1 cellular context compared by ENCODE assay signal in genomic region chr19:6275170-6275744, GRCh38.
A peak's percentile ranks its signal among the peaks of the same experiment; 100 is the strongest.
TF ChIP-seq lines count a peak whose summit lies in the region.

No MANE protein-coding gene starts in this region.

TF ChIP-seq in HepG2, 621 proteins besides CTCF, POLR2A, EP300 and RAD21:
- TF ChIP-seq UBTF (CRISPR knock-in tag; IDR thresholded peaks at IDR 0.05): 0 out of 2 replicates have a peak, but pooled peaks have one; percentile 24
- no peak for TF ChIP-seq SNRNP70 (IDR thresholded peaks at IDR 0.05; ENCODE audit: low read depth, low read length)
- TF ChIP-seq KDM5B (CRISPR knock-in tag; IDR thresholded peaks at IDR 0.05; ENCODE audit: borderline replicate concordance): no peak
- no peak for TF ChIP-seq ZSCAN12 (CRISPR knock-in tag; IDR thresholded peaks at IDR 0.05)
- TF ChIP-seq MNT (IDR thresholded peaks at IDR 0.05): peak; percentile 70
- TF ChIP-seq TBX3 (IDR thresholded peaks at IDR 0.05; ENCODE audit: borderline replicate concordance): no peak
- 0 out of 2 replicates have a peak, but pooled peaks have one; percentile 11 for TF ChIP-seq ZNF687 (CRISPR knock-in tag; IDR thresholded peaks at IDR 0.05)
- no peak for TF ChIP-seq CHD4 (IDR thresholded peaks at IDR 0.05; ENCODE audit: borderline replicate concordance, low read length)
- TF ChIP-seq ETV5 (CRISPR knock-in tag; IDR thresholded peaks at IDR 0.05; ENCODE audit: borderline replicate concordance): no peak
- no peak for TF ChIP-seq PREB (CRISPR knock-in tag; IDR thresholded peaks at IDR 0.05)
- TF ChIP-seq, protein P1, sequence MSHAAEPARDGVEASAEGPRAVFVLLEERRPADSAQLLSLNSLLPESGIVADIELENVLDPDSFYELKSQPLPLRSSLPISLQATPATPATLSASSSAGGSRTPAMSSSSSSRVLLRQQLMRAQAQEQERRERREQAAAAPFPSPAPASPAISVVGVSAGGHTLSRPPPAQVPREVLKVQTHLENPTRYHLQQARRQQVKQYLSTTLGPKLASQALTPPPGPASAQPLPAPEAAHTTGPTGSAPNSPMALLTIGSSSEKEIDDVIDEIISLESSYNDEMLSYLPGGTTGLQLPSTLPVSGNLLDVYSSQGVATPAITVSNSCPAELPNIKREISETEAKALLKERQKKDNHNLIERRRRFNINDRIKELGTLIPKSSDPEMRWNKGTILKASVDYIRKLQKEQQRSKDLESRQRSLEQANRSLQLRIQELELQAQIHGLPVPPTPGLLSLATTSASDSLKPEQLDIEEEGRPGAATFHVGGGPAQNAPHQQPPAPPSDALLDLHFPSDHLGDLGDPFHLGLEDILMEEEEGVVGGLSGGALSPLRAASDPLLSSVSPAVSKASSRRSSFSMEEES (CRISPR knock-in tag; IDR thresholded peaks at IDR 0.05): no peak
- no peak for TF ChIP-seq SRSF4 (IDR thresholded peaks at IDR 0.05; ENCODE audit: low read depth, low read length, poor library complexity, severe bottlenecking)
